ENCODE assay signal across 1 cellular context in genomic region chr11:85798361-85798760, GRCh38.
TF ChIP-seq lines count a peak whose summit lies in the region.

No MANE protein-coding gene starts in this region.

TF ChIP-seq in A549, 52 proteins besides CTCF, POLR2A, EP300 and RAD21:
- TF ChIP-seq, protein P1, sequence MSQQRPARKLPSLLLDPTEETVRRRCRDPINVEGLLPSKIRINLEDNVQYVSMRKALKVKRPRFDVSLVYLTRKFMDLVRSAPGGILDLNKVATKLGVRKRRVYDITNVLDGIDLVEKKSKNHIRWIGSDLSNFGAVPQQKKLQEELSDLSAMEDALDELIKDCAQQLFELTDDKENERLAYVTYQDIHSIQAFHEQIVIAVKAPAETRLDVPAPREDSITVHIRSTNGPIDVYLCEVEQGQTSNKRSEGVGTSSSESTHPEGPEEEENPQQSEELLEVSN (IDR thresholded peaks at IDR 0.05; ENCODE audit: borderline replicate concordance, low read depth), result no peak
